5 cellular contexts compared by ENCODE assay signal in genomic region chr2:224397100-224397499, GRCh38. TPM values are rescaled to one million over a fixed set of nuclear protein-coding genes. Genes with fewer than 3 reads are reported as not detected.
"Had no signal": no experiment of that assay in that cellular context is flagged by ENCODE, and none has a peak within 500 bp of the region (broad histone marks: within the 10 kb centered on the region; RNA-seq: fewer than 3 reads in every experiment).

No MANE protein-coding gene starts in this region.

RNA-seq across cellular contexts. Expression of gene FAM124B, which starts 4.8 kb away (rescaled TPM):
- total RNA-seq: HepG2, HT-29, HT1080, IMR-90 had no signal
- polyA plus RNA-seq: HepG2, IgD-negative memory B cell, IMR-90 had no signal
